ENCODE assay signal across 8 cellular contexts in genomic region chr19:1355258-1355973, GRCh38. TPM values are rescaled to one million over a fixed set of nuclear protein-coding genes. Genes with fewer than 3 reads are reported as not detected.
DNase-seq lines count a peak whose midpoint lies in the region; ATAC-seq and TF ChIP-seq lines count a peak whose summit lies in the region.

No MANE protein-coding gene starts in this region.

- H2AFZ ChIP-seq in neural progenitor cell (replicated peaks): no peak overlapping the region

- H3K4me1 Mint-ChIP-seq in T-cell: peaks cover 11 to 16% (median 14%) of the 10 kb centered on the region in 3 donors
- H3K4me1 Mint-ChIP-seq in neural progenitor cell: peaks cover 54% of the 10 kb centered on the region

- peaks cover 27% of the 10 kb centered on the region for H3K36me3 Mint-ChIP-seq in T-cell
- H3K36me3 Mint-ChIP-seq in neural progenitor cell: peaks cover 31% of the 10 kb centered on the region

- peaks cover 58% of the 10 kb centered on the region for H3F3A ChIP-seq in neural progenitor cell (ENCODE audit: low read depth)

- H3K9me3 Mint-ChIP-seq in T-cell (no peaks in the 10 kb centered on the region), neural progenitor cell (no peaks in the 10 kb centered on the region)

- CTCF ChIA-PET in T-cell (lab: Charles Lee): interaction anchor here in 1 of 2 donors (0.5 to 0.6 kb wide), 2 partner anchors 16 to 65 kb away, joined by 3 to 8 read pairs; no protein-coding TSS in a partner anchor

- H3K27ac ChIP-seq in esophagus (ENCODE audit: low read depth in 2 of 2, low read length in 1 of 2) (peak overlapping the region; percentile 84 to 92), neural progenitor cell (no peak overlapping the region)

- peaks cover 50% of the 10 kb centered on the region for H4K20me1 ChIP-seq in neural progenitor cell (ENCODE audit: low read depth)

- H3K9ac ChIP-seq in neural progenitor cell: peak overlapping the region; percentile 68

- H3K4me3 ChIP-seq in esophagus (ENCODE audit: low read depth in 1 of 2, low read length in 2 of 2) (peak overlapping the region; percentile 63 to 73), neural progenitor cell (peak overlapping the region; percentile 91)

- peak overlapping the region; percentile 80 to 94 (median 84) for H3K4me3 Mint-ChIP-seq in T-cell
- peak overlapping the region; percentile 93 for H3K4me3 Mint-ChIP-seq in neural progenitor cell

- peaks cover 46% of the 10 kb centered on the region for H3K79me2 ChIP-seq in neural progenitor cell (ENCODE audit: low read depth)

- TF ChIP-seq CTCF in neural progenitor cell (IDR thresholded peaks at IDR 0.05): no peak

- ATAC-seq in T-cell (replicated peaks in 1 of 4) (peak in 1 of 4 experiments; percentile 1), GM21423 (IDR thresholded peaks at IDR 0.05; ENCODE audit: unreplicated experiment) (no peak)

- POLR2A ChIA-PET in T-cell (lab: Charles Lee): interaction anchor here in 1 of 2 donors (0.6 kb wide), 1 partner anchor 28 kb away, joined by 6 read pairs; no protein-coding TSS in a partner anchor

- peaks cover 0 to 5% of the 10 kb centered on the region in 2 donors for H3K36me3 ChIP-seq in esophagus (ENCODE audit: control insufficient read depth in 2 of 2, insufficient read depth in 2 of 2, low read length in 1 of 2)
- H3K36me3 ChIP-seq in neural progenitor cell: peaks cover 5% of the 10 kb centered on the region

- DNase-seq in NCI-H1092 treated with DMSO at 0.1 percent for 48 hours (lab: John Stamatoyannopoulos, UW) (peak; percentile 33), NCI-H1092 (lab: John Stamatoyannopoulos, UW) (no peak), T-cell (peak in 1 of 34 experiments; percentile 11), neural progenitor cell (ENCODE audit: low spot score) (peak; percentile 77), EL (no peak), T-helper 9 cell (no peak)

- H3K4me2 ChIP-seq in neural progenitor cell: peak overlapping the region; percentile 91

- H3K27ac Mint-ChIP-seq in T-cell: peak overlapping the region; percentile 12 to 42
- H3K27ac Mint-ChIP-seq in neural progenitor cell: peak overlapping the region; percentile 70

- peaks cover 0 to 5% of the 10 kb centered on the region in 2 donors for H3K4me1 ChIP-seq in esophagus (ENCODE audit: control insufficient read depth in 2 of 2, insufficient read depth in 2 of 2, low read length in 1 of 2)
- H3K4me1 ChIP-seq in neural progenitor cell: peaks cover 47% of the 10 kb centered on the region

- WGBS in esophagus, 2 donors: 3% methylated on average over 22 to 26 of the region's 26 CpGs

- no peaks in the 10 kb centered on the region for H3K27me3 ChIP-seq in esophagus (ENCODE audit: control insufficient read depth in 1 of 2, insufficient read depth in 2 of 2, low read length in 2 of 2)
- no peaks in the 10 kb centered on the region for H3K27me3 ChIP-seq in neural progenitor cell

- H3K9me3 ChIP-seq in esophagus (ENCODE audit: control insufficient read depth in 2 of 2, insufficient read depth in 1 of 2, low read depth in 1 of 2, low read length in 1 of 2) (no peaks in the 10 kb centered on the region), neural progenitor cell (ENCODE audit: low read depth) (no peaks in the 10 kb centered on the region)

- H3K27me3 Mint-ChIP-seq in T-cell (no peaks in the 10 kb centered on the region), neural progenitor cell (ENCODE audit: insufficient read depth, low read depth) (peaks cover 10% of the 10 kb centered on the region)

RNA-seq across cellular contexts. Expression of gene NDUFS7, which starts 28.3 kb away (rescaled TPM):
- total RNA-seq in T-cell (10 to 100 TPM; 50.3 to 85.5 (median 79.6) TPM), neural progenitor cell (ENCODE audit: low replicate concordance) (15.4 and 69.3 TPM in 2 replicates)
- 100 to 1,000 TPM; 106 to 160 TPM for polyA plus RNA-seq in esophagus

RNA-seq across cellular contexts. Expression of gene GAMT, which starts 45.9 kb away (rescaled TPM):
- total RNA-seq in T-cell (10 to 100 TPM; 11.8 to 18.1 (median 13.7) TPM), neural progenitor cell (ENCODE audit: low replicate concordance) (13.8 and 53.7 TPM in 2 replicates)
- 10 to 100 TPM; 10.9 to 18.4 TPM for polyA plus RNA-seq in esophagus

RNA-seq across cellular contexts. Expression of gene DAZAP1, which starts 52.0 kb away (rescaled TPM):
- total RNA-seq in T-cell (100 to 1,000 TPM; 153 to 170 (median 161) TPM), neural progenitor cell (ENCODE audit: low replicate concordance) (107 and 121 TPM in 2 replicates)
- 10 to 100 TPM; 64.9 to 75.3 TPM for polyA plus RNA-seq in esophagus

Comparison
In these comparisons a context has a peak if more than half of its experiments do, and no peak if none do; other contexts are left out.
1. DNase-seq: peak in NCI-H1092 treated with DMSO at 0.1 percent for 48 hours (single experiment) and neural progenitor cell (single experiment); none in NCI-H1092 (single experiment), EL (single experiment) and T-helper 9 cell (single experiment).